ENCODE assay signal across 19 cellular contexts in genomic region chr11:108857382-108857781, GRCh38.
DNase-seq lines count a peak whose midpoint lies in the region; ATAC-seq and TF ChIP-seq lines count a peak whose summit lies in the region.
"Had no signal": no experiment of that assay in that cellular context is flagged by ENCODE, and none has a peak within 500 bp of the region (broad histone marks: within the 10 kb centered on the region; RNA-seq: fewer than 3 reads in every experiment).

No MANE protein-coding gene starts in this region.

- H3K9me3 Mint-ChIP-seq in natural killer cell treated with Interleukin-12 subunit alpha and Interleukin-12 subunit beta and Interleukin-15 and Interleukin-18, amount 100 ng/mL, for 72 hours = no peaks in the 10 kb centered on the region
- H3K9me3 Mint-ChIP-seq: activated naive CD4-positive, alpha-beta T cell treated with anti-CD3 and anti-CD28 coated beads, Interleukin-2, amount 50 U/mL, for 24 hours; type B pancreatic cell had no signal

- H3K27ac Mint-ChIP-seq in natural killer cell treated with Interleukin-12 subunit alpha and Interleukin-12 subunit beta and Interleukin-15 and Interleukin-18, amount 100 ng/mL, for 72 hours = peak overlapping the region in 1 of 2 donors; percentile 15
- H3K27ac Mint-ChIP-seq: activated CD4-positive, alpha-beta T cell treated with anti-CD3 and anti-CD28 coated beads for 36 hours; activated naive CD4-positive, alpha-beta T cell treated with anti-CD3 and anti-CD28 coated beads, Interleukin-2, amount 50 U/mL, for 24 hours; type B pancreatic cell had no signal

- H3K27me3 ChIP-seq in ovary (no peaks in the 10 kb centered on the region), WERI-Rb-1 (ENCODE audit: insufficient read depth, low read depth, severe bottlenecking) (no peaks in the 10 kb centered on the region)
- H3K27me3 ChIP-seq: hepatocyte had no signal

- TF ChIP-seq POLR2A in ovary (IDR thresholded peaks at IDR 0.05) = no peak

- intact Hi-C loops in left cardiac atrium (cut with DNase I) (no loop called here), ovary (cut with DNase I) (no loop called here)

- no peak overlapping the region for H3K4me3 ChIP-seq in astrocyte of the spinal cord (ENCODE audit: low read depth, low read length)
- H3K4me3 ChIP-seq in ovary = no peak overlapping the region
- H3K4me3 ChIP-seq in WERI-Rb-1 (ENCODE audit: low read depth, low read length) = no peak overlapping the region
- H3K4me3 ChIP-seq: hepatocyte had no signal

- in situ Hi-C loops in astrocyte of the spinal cord (cut with HindIII; ENCODE audit: low sequenced_read_pairs) = no loop called here

- H3K27me3 Mint-ChIP-seq in natural killer cell treated with Interleukin-12 subunit alpha and Interleukin-12 subunit beta and Interleukin-15 and Interleukin-18, amount 100 ng/mL, for 72 hours = no peaks in the 10 kb centered on the region
- H3K27me3 Mint-ChIP-seq: activated CD4-positive, alpha-beta T cell treated with anti-CD3 and anti-CD28 coated beads for 36 hours; activated naive CD4-positive, alpha-beta T cell treated with anti-CD3 and anti-CD28 coated beads, Interleukin-2, amount 50 U/mL, for 24 hours; type B pancreatic cell had no signal

- H3K36me3 Mint-ChIP-seq in natural killer cell treated with Interleukin-12 subunit alpha and Interleukin-12 subunit beta and Interleukin-15 and Interleukin-18, amount 100 ng/mL, for 72 hours = no peaks in the 10 kb centered on the region

- H3K36me3 ChIP-seq in ovary (no peaks in the 10 kb centered on the region), WERI-Rb-1 (no peaks in the 10 kb centered on the region; the same call in 1 of the 2 replicates)

- H3K4me1 Mint-ChIP-seq in natural killer cell treated with Interleukin-12 subunit alpha and Interleukin-12 subunit beta and Interleukin-15 and Interleukin-18, amount 100 ng/mL, for 72 hours (ENCODE audit: low read depth in 2 of 2) = peaks cover 18 to 20% of the 10 kb centered on the region in 2 donors

- no peak for TF ChIP-seq EP300 in ovary (IDR thresholded peaks at IDR 0.05)

- H3K27ac ChIP-seq in ovary = peak overlapping the region in 1 of 2 donors; percentile 19
- H3K27ac ChIP-seq in WERI-Rb-1 = no peak overlapping the region
- H3K27ac ChIP-seq: hepatocyte had no signal

- peaks cover 11% of the 10 kb centered on the region for H3K4me1 ChIP-seq in ovary (ENCODE audit: insufficient read depth)

- DNase-seq in NCI-H2081 (lab: John Stamatoyannopoulos, UW) (peak; percentile 11 to 45), astrocyte of the spinal cord (ENCODE audit: low read depth, low spot score) (peak; percentile 32), left cardiac atrium (peak; percentile 48), ovary (peak; percentile 25 to 64 (median 46)), WERI-Rb-1 (no peak), middle frontal gyrus (ENCODE audit: extremely low spot score, low spot score) (no peak)
- DNase-seq in natural killer cell treated with Interleukin-12 subunit alpha and Interleukin-12 subunit beta and Interleukin-15 and Interleukin-18, amount 100 ng/mL, for 72 hours (ENCODE audit: low spot score) = no peak
- DNase-seq: activated CD4-positive, alpha-beta T cell treated with anti-CD3 and anti-CD28 coated beads for 36 hours; GDM1; KBM-7; mammary epithelial cell; NCI-H2029 treated with DMSO at 0.1 percent for 48 hours; NCI-H524 treated with DMSO at 0.1 percent for 48 hours; stimulated activated CD4-positive, alpha-beta T cell treated with anti-CD3 and anti-CD28 coated beads, Interleukin-2, amount 100 ng/mL, for 24 hours; stimulated activated naive CD4-positive, alpha-beta T cell had no signal

- H3K9me3 ChIP-seq in ovary (no peaks in the 10 kb centered on the region), WERI-Rb-1 (ENCODE audit: severe bottlenecking) (no peaks in the 10 kb centered on the region)

- peak; percentile 83 to 88 for ATAC-seq in left cardiac atrium
- no peak for ATAC-seq in GM21723 (IDR thresholded peaks at IDR 0.05; ENCODE audit: unreplicated experiment)
- ATAC-seq in natural killer cell treated with Interleukin-12 subunit alpha and Interleukin-12 subunit beta and Interleukin-15 and Interleukin-18, amount 100 ng/mL, for 72 hours = no peak
- ATAC-seq: activated CD4-positive, alpha-beta T cell treated with anti-CD3 and anti-CD28 coated beads for 36 hours had no signal

- TF ChIP-seq CTCF in astrocyte of the spinal cord (IDR thresholded peaks at IDR 0.05; ENCODE audit: low read depth, low read length) (no peak), ovary (IDR thresholded peaks at IDR 0.05) (no peak), WERI-Rb-1 (IDR thresholded peaks at IDR 0.05; ENCODE audit: low read depth, low read length) (no peak)

- no peak overlapping the region for H3K4me3 Mint-ChIP-seq in natural killer cell treated with Interleukin-12 subunit alpha and Interleukin-12 subunit beta and Interleukin-15 and Interleukin-18, amount 100 ng/mL, for 72 hours
- H3K4me3 Mint-ChIP-seq: activated CD4-positive, alpha-beta T cell treated with anti-CD3 and anti-CD28 coated beads for 36 hours; activated naive CD4-positive, alpha-beta T cell treated with anti-CD3 and anti-CD28 coated beads, Interleukin-2, amount 50 U/mL, for 24 hours; type B pancreatic cell had no signal

- WGBS in ovary, 3 donors = 21 to 62% (median 43%) methylated on average over 5 of the region's 5 CpGs

Comparison
In these comparisons a context has a peak if more than half of its experiments do, and no peak if none do; other contexts are left out.
1. DNase-seq: peak in NCI-H2081 (2 of 2), astrocyte of the spinal cord (single experiment), left cardiac atrium (single experiment) and ovary (5 of 5); none in WERI-Rb-1 (single experiment), natural killer cell treated with Interleukin-12 subunit alpha and Interleukin-12 subunit beta and Interleukin-15 and Interleukin-18, amount 100 ng/mL, for 72 hours (single experiment) and middle frontal gyrus (single experiment).
2. ATAC-seq: peak in left cardiac atrium (2 of 2); none in GM21723 (single experiment) and natural killer cell treated with Interleukin-12 subunit alpha and Interleukin-12 subunit beta and Interleukin-15 and Interleukin-18, amount 100 ng/mL, for 72 hours (0 of 2).